In the genomic region with DNA sequence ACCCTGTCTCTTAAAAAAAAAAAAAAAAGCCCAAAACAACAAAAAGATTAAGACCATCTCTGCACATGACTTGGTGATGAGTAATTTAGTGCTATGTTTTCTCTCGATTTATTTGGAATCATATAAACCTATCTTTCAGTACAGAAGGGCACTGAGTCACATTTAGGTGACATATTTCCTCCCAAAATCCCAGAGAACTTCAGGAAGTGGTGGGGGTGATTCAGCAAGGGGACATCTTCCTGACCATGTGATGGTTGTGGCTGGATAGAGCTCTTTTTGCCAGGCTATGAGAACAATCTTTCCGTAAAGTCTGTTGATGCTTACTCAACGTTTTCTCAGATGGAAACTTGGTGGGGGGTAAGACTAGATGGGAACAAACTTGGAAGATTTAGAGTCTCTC, we compare ENCODE assay signal across 14 cellular contexts. TPM values are rescaled to one million over a fixed set of nuclear protein-coding genes. Genes with fewer than 3 reads are reported as not detected.
DNase-seq lines count a peak whose midpoint lies in the region; ATAC-seq, FAIRE-seq and TF ChIP-seq lines count a peak whose summit lies in the region.
"Had no signal": no experiment of that assay in that cellular context is flagged by ENCODE, and none has a peak within 500 bp of the region (broad histone marks: within the 10 kb centered on the region; RNA-seq: fewer than 3 reads in every experiment).

No MANE protein-coding gene starts in this region.

- in situ Hi-C loops in K562 (cut with MboI): no loop called here

- no peak for TF ChIP-seq CTCF in AG09309 (IDR thresholded peaks at IDR 0.05; ENCODE audit: control insufficient read depth, insufficient read depth, low read depth, low read length, missing control alignments)
- no peak for TF ChIP-seq CTCF in K562 (IDR thresholded peaks at IDR 0.05 in 2 of 3, conservative IDR thresholded peaks at IDR 0.05 in 1 of 3; ENCODE audit: insufficient read depth in 2 of 3, low read depth in 1 of 3, low read length in 3 of 3)
- no peak for TF ChIP-seq CTCF in left lung (IDR thresholded peaks at IDR 0.05)
- TF ChIP-seq CTCF in progenitor cell of endocrine pancreas (IDR thresholded peaks at IDR 0.05; ENCODE audit: unreplicated experiment): no peak

- H3K9me1 ChIP-seq in K562 (ENCODE audit: control insufficient read depth, insufficient read depth, low read length): no peaks in the 10 kb centered on the region

- intact Hi-C loops in K562 (cut with micrococcal nuclease): no loop called here
- intact Hi-C loops in left lung (cut with DNase I): no loop called here

- no peak overlapping the region for H2AFZ ChIP-seq in K562 (ENCODE audit: low read depth, low read length)
- H2AFZ ChIP-seq: neural progenitor cell had no signal

- H3K27me3 ChIP-seq in K562 (ENCODE audit: control insufficient read depth in 2 of 2, insufficient read depth in 2 of 2, low read length in 2 of 2) (no peaks in the 10 kb centered on the region; a peak in 1 of 5 replicates), left lung (no peaks in the 10 kb centered on the region)
- H3K27me3 ChIP-seq: neural progenitor cell had no signal

- H3K4me1 Mint-ChIP-seq in progenitor cell of endocrine pancreas (ENCODE audit: low read depth): peaks cover 8% of the 10 kb centered on the region
- H3K4me1 Mint-ChIP-seq: neural progenitor cell had no signal

- no peaks in the 10 kb centered on the region for H3K27me3 Mint-ChIP-seq in progenitor cell of endocrine pancreas

- H3K27ac ChIP-seq in K562 (ENCODE audit: extremely low read depth, low read depth, low read length) (no peak overlapping the region), left lung (peak overlapping the region; percentile 34 to 35)
- H3K27ac ChIP-seq: neural progenitor cell had no signal

- CTCF ChIA-PET in K562 (lab: Yijun Ruan, JAX; ENCODE audit: low intra/inter-chr PET ratio): no interaction called here

- TF ChIP-seq RAD21 in K562 (CRISPR knock-in tag; conservative IDR thresholded peaks at IDR 0.05 in 1 of 2, IDR thresholded peaks at IDR 0.05 in 1 of 2): no peak

- FAIRE-seq in K562 (lab: Jason Lieb, UNC): no peak

- WGBS in K562 (ENCODE audit: insufficient coverage, low coverage, missing lambda C conversion rate): 0% methylated on average over 3 of the region's 3 CpGs

- no peak overlapping the region for H3K27ac Mint-ChIP-seq in progenitor cell of endocrine pancreas
- H3K27ac Mint-ChIP-seq: neural progenitor cell had no signal

- BruUV-seq in K562 (replicated peaks; lab: Mats Ljungman, UMichigan): no TSS peak

- H3K9me3 ChIP-seq in K562 (replicated peaks; ENCODE audit: control insufficient read depth, insufficient read depth, low read depth, low read length): no peaks in the 10 kb centered on the region
- no peaks in the 10 kb centered on the region for H3K9me3 ChIP-seq in left lung

- no peaks in the 10 kb centered on the region for H4K20me1 ChIP-seq in K562 (replicated peaks; ENCODE audit: control insufficient read depth, insufficient read depth, low read length)

- TF ChIP-seq POLR2A in K562 (conservative IDR thresholded peaks at IDR 0.05): no peak

- no peak for TF ChIP-seq EP300 in K562 (IDR thresholded peaks at IDR 0.05; ENCODE audit: low read length)

- no peak overlapping the region for H3K4me3 Mint-ChIP-seq in progenitor cell of endocrine pancreas (ENCODE audit: low read depth)
- H3K4me3 Mint-ChIP-seq: neural progenitor cell had no signal

- H3K36me3 ChIP-seq in K562 (ENCODE audit: control insufficient read depth, insufficient read depth, low read length) (no peaks in the 10 kb centered on the region), left lung (no peaks in the 10 kb centered on the region)
- H3K36me3 ChIP-seq: neural progenitor cell had no signal

- H3K4me3 ChIP-seq in AG09309 (ENCODE audit: control insufficient read depth, low read depth, low read length) (no peak overlapping the region), K562 (no peak overlapping the region), left lung (no peak overlapping the region)
- H3K4me3 ChIP-seq: neural progenitor cell had no signal

- H3K4me2 ChIP-seq in K562 (ENCODE audit: insufficient read depth, low read length): no peak overlapping the region
- H3K4me2 ChIP-seq: neural progenitor cell had no signal

- DNase-seq in AG09309 (ENCODE audit: low read depth) (peak; percentile 82), HT1080 (ENCODE audit: low read depth) (peak; percentile 100), K562 (ENCODE audit: extremely low read depth in 1 of 4, low spot score in 3 of 4) (no peak), left lung (no peak), NCI-H1417 treated with DMSO at 0.1 percent for 48 hours (lab: John Stamatoyannopoulos, UW) (no peak), progenitor cell of endocrine pancreas (ENCODE audit: low spot score, unreplicated experiment) (no peak), NCI-H446 treated with DMSO at 0.1 percent for 48 hours (lab: John Stamatoyannopoulos, UW) (no peak)
- DNase-seq: activated CD8-positive, alpha-beta memory T cell treated with anti-CD3 and anti-CD28 coated beads, Interleukin-2, amount 50 U/mL, for 48 hours; cerebellar nuclear complex; MM.1S; NK-92 treated with Interleukin-12 subunit alpha and Interleukin-12 subunit beta, amount 100 ng/mL, for 24 hours; stimulated activated CD4-positive, alpha-beta T cell treated with anti-CD3 and anti-CD28 coated beads, Interleukin-4, amount 100 ng/mL, for 1 hour had no signal

- peaks cover 4% of the 10 kb centered on the region for H3K36me3 Mint-ChIP-seq in progenitor cell of endocrine pancreas (ENCODE audit: insufficient read depth)

- H3K79me2 ChIP-seq in K562 (ENCODE audit: control insufficient read depth, insufficient read depth, low read length): no peaks in the 10 kb centered on the region

- H3K9ac ChIP-seq in K562 (ENCODE audit: insufficient read depth in 1 of 2, low read depth in 2 of 2, low read length in 2 of 2): no peak overlapping the region
- H3K9ac ChIP-seq: neural progenitor cell had no signal

- H3K9me3 Mint-ChIP-seq in progenitor cell of endocrine pancreas (ENCODE audit: low read depth): no peaks in the 10 kb centered on the region
- H3K9me3 Mint-ChIP-seq: neural progenitor cell had no signal

- no peak for ATAC-seq in K562
- peak; percentile 50 for ATAC-seq in left lung
- ATAC-seq in HG03280 (IDR thresholded peaks at IDR 0.05; ENCODE audit: unreplicated experiment): no peak

- POLR2A ChIA-PET in K562 (lab: Yijun Ruan, JAX): no interaction called here

- H3K4me1 ChIP-seq in K562 (replicated peaks in 1 of 2; ENCODE audit: control insufficient read depth in 2 of 2, insufficient read depth in 2 of 2, low read length in 2 of 2): no peaks in the 10 kb centered on the region
- H3K4me1 ChIP-seq in left lung: peaks cover 13 to 19% of the 10 kb centered on the region in 2 donors
- H3K4me1 ChIP-seq: neural progenitor cell had no signal

TF ChIP-seq in K562, 482 proteins besides CTCF, POLR2A, EP300 and RAD21:
- TF ChIP-seq FOSL1 (tag; conservative IDR thresholded peaks at IDR 0.05): peak; percentile 39; the same call in 1 of the 2 replicates
- no peak for TF ChIP-seq ELF4 (CRISPR knock-in tag; IDR thresholded peaks at IDR 0.05)
TF ChIP-seq in K562: peak in this region for 1.

RNA-seq across cellular contexts. Expression of gene PPFIBP1, which starts 50.0 kb away (rescaled TPM):
- 86.7 and 105 TPM in 2 replicates for total RNA-seq in HT1080 (2014; rRNA removed; shearing (Covaris generic))
- polyA plus RNA-seq in HT1080 (2015; cell fraction: cytosol; rRNA removed): 106 and 155 TPM in 2 replicates
- polyA plus RNA-seq in HT1080 (2015; cell fraction: nucleus; rRNA removed): 351 and 401 TPM in 2 replicates
- total RNA-seq in K562 (2011; cell fraction: chromatin; rRNA removed; ENCODE audit: low replicate concordance): 6.9 and 13.8 TPM in 2 replicates
- 2.0 and 3.2 TPM in 2 replicates for total RNA-seq in K562 (2011; cell fraction: nucleolus; rRNA removed)
- total RNA-seq in K562 (2011; cell fraction: nucleoplasm; rRNA removed): 5.1 and 5.3 TPM in 2 replicates
- total RNA-seq in K562 (2014; rRNA removed) (2.9 and 3.5 TPM in 2 replicates), K562 (2014; rRNA removed; fragmentation: Illumina TruSeq; extraction: Trizol) (2.2 TPM in 2 replicates), K562 (2015; rRNA removed; fragmentation: Illumina TruSeq; extraction: Trizol) (1.8 and 1.9 TPM in 2 replicates), K562 (2021) (3.5 and 3.6 TPM in 2 replicates), left lung (10 to 100 TPM; 96.1 to 97.3 TPM), progenitor cell of endocrine pancreas (85.4 and 85.7 TPM in 2 replicates)
- polyA plus RNA-seq in K562 (2011; rRNA removed) (0.95 and 2.9 TPM in 2 replicates), K562 (2014; fragmentation: Illumina TruSeq; extraction: Trizol) (1.7 and 1.8 TPM in 2 replicates), K562 (2014; fragmentation: Nextera tagmentation; extraction: Ambion mirVana) (under 1 TPM; 0.46 to 0.59 TPM), K562 (2014; rRNA removed) (1.2 and 2.9 TPM in 2 replicates)
- 0.47 and 0.78 TPM in 2 replicates for polyA plus RNA-seq in K562 (2011; cell fraction: cytosol; rRNA removed)
- polyA plus RNA-seq in K562 (2011; cell fraction: nucleus; rRNA removed): 1.4 and 3.0 TPM in 2 replicates
- polyA plus RNA-seq in K562 (2012): 1.9 and 2.0 TPM in 2 replicates
- polyA minus RNA-seq in K562 (2011; rRNA and poly(A)+ RNA removed): 4.5 and 4.7 TPM in 2 replicates
- polyA minus RNA-seq in K562 (2011; cell fraction: cytosol; rRNA and poly(A)+ RNA removed): 0.55 and 1.7 TPM in 2 replicates
- polyA minus RNA-seq in K562 (2011; cell fraction: nucleus; rRNA and poly(A)+ RNA removed): 3.9 and 4.2 TPM in 2 replicates

Comparison
In these comparisons a context has a peak if more than half of its experiments do, and no peak if none do; other contexts are left out.
1. DNase-seq: peak in AG09309 (single experiment) and HT1080 (single experiment); none in K562 (0 of 4), left lung (0 of 2), NCI-H1417 treated with DMSO at 0.1 percent for 48 hours (single experiment), progenitor cell of endocrine pancreas (single experiment) and NCI-H446 treated with DMSO at 0.1 percent for 48 hours (single experiment).